Comparison of ENCODE assay signal across 11 cellular contexts in genomic region chr10:131452926-131453771, GRCh38.
DNase-seq lines count a peak whose midpoint lies in the region; TF ChIP-seq lines count a peak whose summit lies in the region.
"Had no signal": no experiment of that assay in that cellular context is flagged by ENCODE, and none has a peak within 500 bp of the region (broad histone marks: within the 10 kb centered on the region; RNA-seq: fewer than 3 reads in every experiment).

No MANE protein-coding gene starts in this region.

- intact Hi-C loops in A673 (cut with micrococcal nuclease; ENCODE audit: unreplicated experiment) (loop anchor here (10.0 kb wide), 1 partner anchor 332 kb away; no protein-coding TSS in a partner anchor), OCI-LY7 (cut with micrococcal nuclease; ENCODE audit: unreplicated experiment) (no loop called here)
- intact Hi-C loops in activated T-helper 2 cell treated with anti-CD3 and anti-CD28 coated beads, Interferon-gamma antibody, Interleukin-2, Interleukin-4, amounts not matched to agents 10 μg/mL and 5 μg/mL and 100 μg/mL, durations not matched to agents 14 hours and 24 hours and 36 hours (cut with micrococcal nuclease), result no loop called here

- H3K4me2 ChIP-seq in OCI-LY7 (ENCODE audit: low read length), result no peak overlapping the region

- no peak overlapping the region for H2AFZ ChIP-seq in OCI-LY7 (ENCODE audit: low read length)

- peaks cover 8% of the 10 kb centered on the region for H3K27me3 ChIP-seq in iPS-18a (ENCODE audit: control insufficient read depth, insufficient read depth, low read length)
- peaks cover 5% of the 10 kb centered on the region for H3K27me3 ChIP-seq in A673 (replicated peaks; ENCODE audit: insufficient read depth, low read depth, low read length, poor library complexity)

- no peaks in the 10 kb centered on the region for H3K9me2 ChIP-seq in OCI-LY7 (ENCODE audit: insufficient read depth, low read length)

- no peaks in the 10 kb centered on the region for H3K36me3 Mint-ChIP-seq in activated T-helper 2 cell treated with anti-CD3 and anti-CD28 coated beads, Interferon-gamma antibody, Interleukin-2, Interleukin-4, amounts not matched to agents 10 μg/mL and 5 μg/mL and 100 μg/mL, durations not matched to agents 14 hours and 24 hours and 36 hours (ENCODE audit: low read depth)
- H3K36me3 Mint-ChIP-seq: natural killer cell had no signal

- peak overlapping the region; percentile 57 for H3K4me3 ChIP-seq in iPS-18a (ENCODE audit: low read length)
- H3K4me3 ChIP-seq in A673 (ENCODE audit: low read depth, low read length, poor library complexity, severe bottlenecking), result no peak overlapping the region
- H3K4me3 ChIP-seq in OCI-LY7 (ENCODE audit: low read depth, low read length, poor library complexity, severe bottlenecking), result no peak overlapping the region

- H3K4me1 Mint-ChIP-seq in activated T-helper 2 cell treated with anti-CD3 and anti-CD28 coated beads, Interferon-gamma antibody, Interleukin-2, Interleukin-4, amounts not matched to agents 10 μg/mL and 5 μg/mL and 100 μg/mL, durations not matched to agents 14 hours and 24 hours and 36 hours (ENCODE audit: low read depth), result no peaks in the 10 kb centered on the region
- H3K4me1 Mint-ChIP-seq: central memory CD8-positive, alpha-beta T cell had no signal

- H3K4me3 Mint-ChIP-seq in activated T-helper 2 cell treated with anti-CD3 and anti-CD28 coated beads, Interferon-gamma antibody, Interleukin-2, Interleukin-4, amounts not matched to agents 10 μg/mL and 5 μg/mL and 100 μg/mL, durations not matched to agents 14 hours and 24 hours and 36 hours (ENCODE audit: low read depth), result no peak overlapping the region
- H3K4me3 Mint-ChIP-seq: central memory CD8-positive, alpha-beta T cell had no signal

- peaks cover 13% of the 10 kb centered on the region for H3K27me3 Mint-ChIP-seq in activated T-helper 2 cell treated with anti-CD3 and anti-CD28 coated beads, Interferon-gamma antibody, Interleukin-2, Interleukin-4, amounts not matched to agents 10 μg/mL and 5 μg/mL and 100 μg/mL, durations not matched to agents 14 hours and 24 hours and 36 hours (ENCODE audit: low read depth)

- no peak overlapping the region for H3K27ac ChIP-seq in iPS-18a (ENCODE audit: low read length)
- no peak overlapping the region for H3K27ac ChIP-seq in A673 (ENCODE audit: low read depth, low read length, poor library complexity, severe bottlenecking)
- H3K27ac ChIP-seq in OCI-LY7 (ENCODE audit: low read depth, low read length, poor library complexity, severe bottlenecking), result no peak overlapping the region
- H3K27ac ChIP-seq: transverse colon had no signal

- no peaks in the 10 kb centered on the region for H3K9me3 ChIP-seq in iPS-18a (ENCODE audit: control insufficient read depth, low read depth, low read length)
- no peaks in the 10 kb centered on the region for H3K9me3 ChIP-seq in A673 (ENCODE audit: low read depth, low read length, poor library complexity, severe bottlenecking)
- H3K9me3 ChIP-seq in OCI-LY7 (ENCODE audit: low read length), result no peaks in the 10 kb centered on the region
- H3K9me3 ChIP-seq: transverse colon had no signal

- BruUV-seq in A673 (replicated peaks; lab: Mats Ljungman, UMichigan) (no TSS peak), OCI-LY7 (replicated peaks; lab: Mats Ljungman, UMichigan) (no TSS peak)

- DNase-seq in C1 segment of cervical spinal cord (lab: John Stamatoyannopoulos, UW), result peak in 11 of 14 donors; percentile 17 to 72 (median 52)
- DNase-seq in cerebellar cortex (ENCODE audit: low spot score), result peak; percentile 59
- DNase-seq in nucleus accumbens (lab: John Stamatoyannopoulos, UW), result peak in 47 of 56 donors; percentile 8 to 81 (median 52)
- DNase-seq in A673 (ENCODE audit: low spot score), result no peak
- no peak for DNase-seq in activated T-helper 2 cell treated with anti-CD3 and anti-CD28 coated beads, Interferon-gamma antibody, Interleukin-2, Interleukin-4, amounts not matched to agents 10 μg/mL and 5 μg/mL and 100 μg/mL, durations not matched to agents 14 hours and 24 hours and 36 hours (ENCODE audit: low spot score)
- DNase-seq in T-helper 9 cell, result no peak
- no peak for DNase-seq in OCI-LY7 (ENCODE audit: low spot score)

- H3K36me3 ChIP-seq in iPS-18a (ENCODE audit: control insufficient read depth, low read depth, low read length) (no peaks in the 10 kb centered on the region), A673 (ENCODE audit: insufficient read depth, low read length, poor library complexity, severe bottlenecking) (no peaks in the 10 kb centered on the region), OCI-LY7 (ENCODE audit: insufficient read depth, low read length) (no peaks in the 10 kb centered on the region)
- H3K36me3 ChIP-seq: transverse colon had no signal

- H3K9ac ChIP-seq in iPS-18a (ENCODE audit: low read length), result peak overlapping the region; percentile 31

- CTCF ChIA-PET in A673 (lab: Charles Lee) (no interaction called here), OCI-LY7 (lab: Charles Lee; ENCODE audit: unreplicated experiment) (no interaction called here)

- H3K27ac Mint-ChIP-seq in activated T-helper 2 cell treated with anti-CD3 and anti-CD28 coated beads, Interferon-gamma antibody, Interleukin-2, Interleukin-4, amounts not matched to agents 10 μg/mL and 5 μg/mL and 100 μg/mL, durations not matched to agents 14 hours and 24 hours and 36 hours, result no peak overlapping the region
- H3K27ac Mint-ChIP-seq: natural killer cell had no signal

- H3K4me1 ChIP-seq in iPS-18a (ENCODE audit: control insufficient read depth, low read depth, low read length), result peaks cover 11% of the 10 kb centered on the region
- H3K4me1 ChIP-seq in A673 (ENCODE audit: insufficient read depth, low read length, poor library complexity, severe bottlenecking), result no peaks in the 10 kb centered on the region
- H3K4me1 ChIP-seq in OCI-LY7 (ENCODE audit: insufficient read depth, low read length, poor library complexity, severe bottlenecking), result no peaks in the 10 kb centered on the region

- TF ChIP-seq CTCF in A673 (conservative IDR thresholded peaks at IDR 0.05; ENCODE audit: low read depth, low read length), result no peak
- no peak for TF ChIP-seq CTCF in OCI-LY7 (conservative IDR thresholded peaks at IDR 0.05; ENCODE audit: low read length)

- H3K9me3 Mint-ChIP-seq in activated T-helper 2 cell treated with anti-CD3 and anti-CD28 coated beads, Interferon-gamma antibody, Interleukin-2, Interleukin-4, amounts not matched to agents 10 μg/mL and 5 μg/mL and 100 μg/mL, durations not matched to agents 14 hours and 24 hours and 36 hours, result no peaks in the 10 kb centered on the region
- H3K9me3 Mint-ChIP-seq: central memory CD8-positive, alpha-beta T cell; natural killer cell had no signal

- POLR2A ChIA-PET in A673 (lab: Charles Lee; ENCODE audit: low non-redundant PET), result no interaction called here
- POLR2A ChIA-PET in OCI-LY7 (lab: Charles Lee), result no interaction called here

- H4K20me1 ChIP-seq in OCI-LY7 (ENCODE audit: insufficient read depth, low read length), result no peaks in the 10 kb centered on the region

- H3K79me2 ChIP-seq in OCI-LY7 (ENCODE audit: insufficient read depth, low read depth, low read length), result no peaks in the 10 kb centered on the region

Comparison
In these comparisons a context has a peak if more than half of its experiments do, and no peak if none do; other contexts are left out.
1. DNase-seq: peak in C1 segment of cervical spinal cord (11 of 14), cerebellar cortex (single experiment) and nucleus accumbens (47 of 56); none in A673 (single experiment), activated T-helper 2 cell treated with anti-CD3 and anti-CD28 coated beads, Interferon-gamma antibody, Interleukin-2, Interleukin-4, amounts not matched to agents 10 μg/mL and 5 μg/mL and 100 μg/mL, durations not matched to agents 14 hours and 24 hours and 36 hours (single experiment), T-helper 9 cell (single experiment) and OCI-LY7 (single experiment).